In the genomic region with DNA sequence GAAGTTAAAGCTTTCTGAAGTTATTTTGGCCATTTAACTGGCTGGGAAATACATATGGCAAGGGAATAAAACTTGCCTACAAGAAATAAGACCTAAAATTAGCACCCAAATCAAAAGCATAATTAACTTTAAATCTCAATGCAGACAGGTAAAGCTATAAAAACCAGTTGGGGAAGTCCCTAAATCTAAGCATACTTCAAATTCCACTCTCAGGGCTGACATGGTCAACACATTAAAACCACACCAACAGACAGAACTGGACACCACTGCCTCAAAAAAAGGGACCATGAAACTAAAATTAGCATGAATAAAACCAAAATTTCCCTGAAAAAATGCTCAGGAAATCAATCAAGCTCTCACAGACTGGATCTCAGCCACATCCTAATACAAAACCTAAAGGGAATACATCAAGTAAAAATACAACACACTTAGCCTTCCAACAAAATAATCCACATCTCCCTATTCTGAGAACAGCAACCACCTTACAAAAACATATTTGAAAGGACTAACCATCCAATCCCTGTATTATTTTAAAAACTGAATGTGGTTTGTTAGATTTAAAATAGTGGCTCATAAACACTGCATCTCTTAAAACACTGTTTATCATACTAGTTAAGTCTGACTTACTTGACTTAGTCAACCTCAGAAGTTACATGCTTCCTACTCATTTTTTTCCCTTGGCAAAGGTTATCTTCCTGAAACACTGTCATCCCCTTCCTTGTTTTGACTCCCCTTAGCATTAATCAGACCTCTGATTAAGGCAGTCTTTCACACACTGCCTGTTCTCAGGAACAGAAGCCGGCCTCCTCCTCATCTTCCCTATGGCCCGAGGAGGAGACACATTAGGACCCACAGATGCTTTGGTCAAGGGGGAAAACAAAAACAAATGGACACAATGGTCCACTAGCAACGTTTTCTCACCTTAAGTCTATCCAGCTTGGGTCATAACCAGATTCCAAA, we compare ENCODE assay signal across 10 cellular contexts. TPM values are rescaled to one million over a fixed set of nuclear protein-coding genes. Genes with fewer than 3 reads are reported as not detected.
DNase-seq lines count a peak whose midpoint lies in the region; ATAC-seq lines count a peak whose summit lies in the region.
"Had no signal": no experiment of that assay in that cellular context is flagged by ENCODE, and none has a peak within 500 bp of the region (broad histone marks: within the 10 kb centered on the region; RNA-seq: fewer than 3 reads in every experiment).

No MANE protein-coding gene starts in this region.

- H3K27me3 Mint-ChIP-seq in activated CD4-positive, alpha-beta T cell treated with anti-CD3 and anti-CD28 coated beads, Interleukin-2, amount 10 ng/mL, durations not matched to agents 24 days and 14 days = no peaks in the 10 kb centered on the region
- H3K27me3 Mint-ChIP-seq in stimulated activated naive CD8-positive, alpha-beta T cell treated with anti-CD3 and anti-CD28 coated beads, Interleukin-15, amount 100 ng/mL, for 72 hours = no peaks in the 10 kb centered on the region

- peak overlapping the region; percentile 98 for H3K4me3 Mint-ChIP-seq in activated CD4-positive, alpha-beta T cell treated with anti-CD3 and anti-CD28 coated beads, Interleukin-2, amount 10 ng/mL, durations not matched to agents 24 days and 14 days
- peak overlapping the region; percentile 75 to 99 for H3K4me3 Mint-ChIP-seq in stimulated activated naive CD8-positive, alpha-beta T cell treated with anti-CD3 and anti-CD28 coated beads, Interleukin-15, amount 100 ng/mL, for 72 hours

- peak overlapping the region; percentile 87 for H3K27ac Mint-ChIP-seq in activated CD4-positive, alpha-beta T cell treated with anti-CD3 and anti-CD28 coated beads, Interleukin-2, amount 10 ng/mL, durations not matched to agents 24 days and 14 days
- H3K27ac Mint-ChIP-seq in activated naive CD4-positive, alpha-beta T cell treated with anti-CD3 and anti-CD28 coated beads, Interleukin-2, amount 50 U/mL, for 72 hours = peak overlapping the region; percentile 87 to 88
- peak overlapping the region; percentile 35 to 89 for H3K27ac Mint-ChIP-seq in stimulated activated naive CD8-positive, alpha-beta T cell treated with anti-CD3 and anti-CD28 coated beads, Interleukin-15, amount 100 ng/mL, for 72 hours

- ATAC-seq in activated naive CD4-positive, alpha-beta T cell treated with anti-CD3 and anti-CD28 coated beads, Interleukin-2, amount 50 U/mL, for 72 hours = peak; percentile 21 to 69
- ATAC-seq in stimulated activated naive CD8-positive, alpha-beta T cell treated with anti-CD3 and anti-CD28 coated beads, Interleukin-15, amount 100 ng/mL, for 72 hours = no peak
- ATAC-seq in HG03280 (IDR thresholded peaks at IDR 0.05; ENCODE audit: unreplicated experiment) = no peak

- peaks cover 77% of the 10 kb centered on the region for H3K36me3 ChIP-seq in iPS-18a (ENCODE audit: control insufficient read depth, low read depth, low read length)

- H3K36me3 Mint-ChIP-seq in activated CD4-positive, alpha-beta T cell treated with anti-CD3 and anti-CD28 coated beads, Interleukin-2, amount 10 ng/mL, durations not matched to agents 24 days and 14 days (ENCODE audit: low read depth) = peaks cover 89% of the 10 kb centered on the region
- peaks cover 68 to 89% of the 10 kb centered on the region in 2 donors for H3K36me3 Mint-ChIP-seq in activated naive CD4-positive, alpha-beta T cell treated with anti-CD3 and anti-CD28 coated beads, Interleukin-2, amount 50 U/mL, for 72 hours

- peak overlapping the region; percentile 100 for H3K4me3 ChIP-seq in iPS-18a (ENCODE audit: low read length)

- peaks cover 74% of the 10 kb centered on the region for H3K4me1 ChIP-seq in iPS-18a (ENCODE audit: control insufficient read depth, low read depth, low read length)

- H3K27me3 ChIP-seq in iPS-18a (ENCODE audit: control insufficient read depth, insufficient read depth, low read length) = no peaks in the 10 kb centered on the region

- no peaks in the 10 kb centered on the region for H3K9me3 ChIP-seq in iPS-18a (ENCODE audit: control insufficient read depth, low read depth, low read length)

- H3K9ac ChIP-seq in iPS-18a (ENCODE audit: low read length) = no peak overlapping the region

- no peak overlapping the region for H3K27ac ChIP-seq in iPS-18a (ENCODE audit: low read length)

- peaks cover 86% of the 10 kb centered on the region for H3K4me1 Mint-ChIP-seq in activated CD4-positive, alpha-beta T cell treated with anti-CD3 and anti-CD28 coated beads, Interleukin-2, amount 10 ng/mL, durations not matched to agents 24 days and 14 days
- H3K4me1 Mint-ChIP-seq in stimulated activated naive CD8-positive, alpha-beta T cell treated with anti-CD3 and anti-CD28 coated beads, Interleukin-15, amount 100 ng/mL, for 72 hours = peaks cover 94% of the 10 kb centered on the region

- DNase-seq in activated CD4-positive, alpha-beta T cell treated with anti-CD3 and anti-CD28 coated beads, Interleukin-2, amount 10 ng/mL, durations not matched to agents 24 days and 14 days = no peak
- DNase-seq in activated CD4-positive, alpha-beta T cell treated with anti-CD3 and anti-CD28 coated beads, Interleukin-2, amount 50 U/mL, for 1 hour = no peak
- DNase-seq in activated naive CD4-positive, alpha-beta T cell treated with anti-CD3 and anti-CD28 coated beads, Interleukin-2, amount 50 U/mL, for 72 hours (ENCODE audit: low spot score in 2 of 2) = no peak
- no peak for DNase-seq in stimulated activated naive CD8-positive, alpha-beta T cell treated with anti-CD3 and anti-CD28 coated beads, Interleukin-15, amount 100 ng/mL, for 72 hours
- no peak for DNase-seq in activated effector memory CD4-positive, alpha-beta T cell treated with anti-CD3 and anti-CD28 coated beads, Interleukin-2, amount 50 U/mL, for 16 hours
- DNase-seq in NCI-H1417 (lab: John Stamatoyannopoulos, UW) = no peak
- DNase-seq: H7, RPMI8226 had no signal

- H3K9me3 Mint-ChIP-seq in activated CD4-positive, alpha-beta T cell treated with anti-CD3 and anti-CD28 coated beads, Interleukin-2, amount 10 ng/mL, durations not matched to agents 24 days and 14 days = no peaks in the 10 kb centered on the region
- no peaks in the 10 kb centered on the region for H3K9me3 Mint-ChIP-seq in activated naive CD4-positive, alpha-beta T cell treated with anti-CD3 and anti-CD28 coated beads, Interleukin-2, amount 50 U/mL, for 72 hours
- no peaks in the 10 kb centered on the region for H3K9me3 Mint-ChIP-seq in stimulated activated naive CD8-positive, alpha-beta T cell treated with anti-CD3 and anti-CD28 coated beads, Interleukin-15, amount 100 ng/mL, for 72 hours

- intact Hi-C loops in activated CD4-positive, alpha-beta T cell treated with anti-CD3 and anti-CD28 coated beads, Interleukin-2, amount 10 ng/mL, durations not matched to agents 24 days and 14 days (cut with micrococcal nuclease) = loop anchor here (2.0 kb wide), 2 partner anchors 15 to 105 kb away; a partner anchor contains a TSS

RNA-seq across cellular contexts. Expression of a gene that starts 8.3 kb away (rescaled TPM):
- 311 and 314 TPM in 2 replicates for total RNA-seq in activated CD4-positive, alpha-beta T cell treated with anti-CD3 and anti-CD28 coated beads, Interleukin-2, amount 10 ng/mL, durations not matched to agents 24 days and 14 days
- 100 to 1,000 TPM; 164 to 269 TPM for total RNA-seq in activated naive CD4-positive, alpha-beta T cell treated with anti-CD3 and anti-CD28 coated beads, Interleukin-2, amount 50 U/mL, for 72 hours

Comparison
In these comparisons a context has a peak if more than half of its experiments do, and no peak if none do; other contexts are left out.
1. ATAC-seq: peak in activated naive CD4-positive, alpha-beta T cell treated with anti-CD3 and anti-CD28 coated beads, Interleukin-2, amount 50 U/mL, for 72 hours (2 of 2); none in stimulated activated naive CD8-positive, alpha-beta T cell treated with anti-CD3 and anti-CD28 coated beads, Interleukin-15, amount 100 ng/mL, for 72 hours (single experiment) and HG03280 (single experiment).
2. Peak in every context shown above with its lines, with median percentiles within 50 percentile points of each other: H3K27ac Mint-ChIP-seq.